In genomic region chr1:42529724-42530161, GRCh38 we compare ENCODE assay signal across 10 cellular contexts.
DNase-seq lines count a peak whose midpoint lies in the region; ATAC-seq, FAIRE-seq and TF ChIP-seq lines count a peak whose summit lies in the region.
"Had no signal": no experiment of that assay in that cellular context is flagged by ENCODE, and none has a peak within 500 bp of the region (broad histone marks: within the 10 kb centered on the region; RNA-seq: fewer than 3 reads in every experiment).

No MANE protein-coding gene starts in this region.

- H3K4me1 Mint-ChIP-seq in natural killer cell treated with Interleukin-12 subunit alpha and Interleukin-12 subunit beta and Interleukin-15 and Interleukin-18, amount 100 ng/mL, for 72 hours (ENCODE audit: low read depth in 2 of 2) = peaks cover 6 to 8% of the 10 kb centered on the region in 2 donors

- no peaks in the 10 kb centered on the region for H4K20me1 ChIP-seq in DND-41 (ENCODE audit: insufficient read depth, low read length)

- H3K4me2 ChIP-seq in DND-41 (ENCODE audit: insufficient read depth, low read length) = peak overlapping the region; percentile 61

- H3K4me3 ChIP-seq in DND-41 (ENCODE audit: low read depth in 1 of 2, low read length in 2 of 2) (peak overlapping the region in 1 of 2 experiments; percentile 49; a peak in 2 of 4 replicates), bronchial epithelial cell (ENCODE audit: low read depth, low read length) (no peak overlapping the region)
- H3K4me3 ChIP-seq: stomach had no signal

- TF ChIP-seq CTCF in DND-41 (IDR thresholded peaks at IDR 0.05; ENCODE audit: borderline replicate concordance, extremely low read depth, low read length, poor library complexity, severe bottlenecking) = no peak
- no peak for TF ChIP-seq CTCF in bronchial epithelial cell (IDR thresholded peaks at IDR 0.05; ENCODE audit: insufficient read depth, low read length, severe bottlenecking)

- H3K27ac ChIP-seq in DND-41 (ENCODE audit: low read length) = peak overlapping the region; percentile 50
- H3K27ac ChIP-seq: stomach had no signal

- no peaks in the 10 kb centered on the region for H3K27me3 Mint-ChIP-seq in natural killer cell treated with Interleukin-12 subunit alpha and Interleukin-12 subunit beta and Interleukin-15 and Interleukin-18, amount 100 ng/mL, for 72 hours

- FAIRE-seq in bronchial epithelial cell (lab: Jason Lieb, UNC) = peak; percentile 94

- H3K9me3 Mint-ChIP-seq in natural killer cell treated with Interleukin-12 subunit alpha and Interleukin-12 subunit beta and Interleukin-15 and Interleukin-18, amount 100 ng/mL, for 72 hours = no peaks in the 10 kb centered on the region

- no peaks in the 10 kb centered on the region for H3K36me3 Mint-ChIP-seq in natural killer cell treated with Interleukin-12 subunit alpha and Interleukin-12 subunit beta and Interleukin-15 and Interleukin-18, amount 100 ng/mL, for 72 hours

- peak overlapping the region; percentile 72 for H2AFZ ChIP-seq in DND-41 (ENCODE audit: low read depth, low read length)

- H3K4me3 Mint-ChIP-seq in natural killer cell treated with Interleukin-12 subunit alpha and Interleukin-12 subunit beta and Interleukin-15 and Interleukin-18, amount 100 ng/mL, for 72 hours = peak overlapping the region; percentile 72

- H3K79me2 ChIP-seq in DND-41 (ENCODE audit: insufficient read depth, low read length) = no peaks in the 10 kb centered on the region

- H3K9ac ChIP-seq in DND-41 (ENCODE audit: low read depth, low read length) = peak overlapping the region; percentile 13; the same call in 1 of the 2 replicates

- H3K9me3 ChIP-seq in DND-41 (ENCODE audit: insufficient read depth, low read length, severe bottlenecking) = no peaks in the 10 kb centered on the region
- H3K9me3 ChIP-seq: stomach had no signal

- no peak for DNase-seq in DND-41
- DNase-seq in NAMALWA (ENCODE audit: low spot score) = peak; percentile 16
- peak; percentile 98 for DNase-seq in bronchial epithelial cell (ENCODE audit: low read depth)
- DNase-seq in natural killer cell treated with Interleukin-12 subunit alpha and Interleukin-12 subunit beta and Interleukin-15 and Interleukin-18, amount 100 ng/mL, for 72 hours (ENCODE audit: low spot score) = no peak
- DNase-seq in NCI-H2107 treated with DMSO at 0.1 percent for 48 hours (lab: John Stamatoyannopoulos, UW; ENCODE audit: unreplicated experiment) = no peak
- no peak for DNase-seq in SIG-M5 treated with dmso at 0.1 percent for 504 hours (lab: John Stamatoyannopoulos, UW; ENCODE audit: unreplicated experiment)
- no peak for DNase-seq in NCI-H526 (lab: John Stamatoyannopoulos, UW)
- DNase-seq: NCI-H2171, stomach had no signal

- H3K27me3 ChIP-seq in DND-41 (ENCODE audit: insufficient read depth, low read length, poor library complexity) (no peaks in the 10 kb centered on the region), bronchial epithelial cell (ENCODE audit: control insufficient read depth, insufficient read depth, low read length) (no peaks in the 10 kb centered on the region)
- H3K27me3 ChIP-seq: stomach had no signal

- peak overlapping the region in 1 of 2 donors; percentile 36 for H3K27ac Mint-ChIP-seq in natural killer cell treated with Interleukin-12 subunit alpha and Interleukin-12 subunit beta and Interleukin-15 and Interleukin-18, amount 100 ng/mL, for 72 hours

- peak; percentile 83 for ATAC-seq in DND-41 (ENCODE audit: insufficient read depth, low read depth)
- peak in 1 of 2 donors; percentile 62 for ATAC-seq in natural killer cell treated with Interleukin-12 subunit alpha and Interleukin-12 subunit beta and Interleukin-15 and Interleukin-18, amount 100 ng/mL, for 72 hours
- ATAC-seq in HG02870 (IDR thresholded peaks at IDR 0.05; ENCODE audit: unreplicated experiment) = no peak

- peaks cover 26% of the 10 kb centered on the region for H3K4me1 ChIP-seq in DND-41 (ENCODE audit: insufficient read depth, low read length)
- H3K4me1 ChIP-seq: stomach had no signal

- H3K36me3 ChIP-seq in DND-41 (ENCODE audit: insufficient read depth, low read length) (no peaks in the 10 kb centered on the region), bronchial epithelial cell (ENCODE audit: control insufficient read depth, insufficient read depth, low read length) (no peaks in the 10 kb centered on the region)
- H3K36me3 ChIP-seq: stomach had no signal

Comparison
In these comparisons a context has a peak if more than half of its experiments do, and no peak if none do; other contexts are left out.
1. DNase-seq: peak in NAMALWA (single experiment) and bronchial epithelial cell (single experiment); none in DND-41 (single experiment), natural killer cell treated with Interleukin-12 subunit alpha and Interleukin-12 subunit beta and Interleukin-15 and Interleukin-18, amount 100 ng/mL, for 72 hours (single experiment), NCI-H2107 treated with DMSO at 0.1 percent for 48 hours (single experiment), SIG-M5 treated with dmso at 0.1 percent for 504 hours (single experiment) and NCI-H526 (0 of 2).